Comparison of ENCODE assay signal across 27 cellular contexts in the genomic region with DNA sequence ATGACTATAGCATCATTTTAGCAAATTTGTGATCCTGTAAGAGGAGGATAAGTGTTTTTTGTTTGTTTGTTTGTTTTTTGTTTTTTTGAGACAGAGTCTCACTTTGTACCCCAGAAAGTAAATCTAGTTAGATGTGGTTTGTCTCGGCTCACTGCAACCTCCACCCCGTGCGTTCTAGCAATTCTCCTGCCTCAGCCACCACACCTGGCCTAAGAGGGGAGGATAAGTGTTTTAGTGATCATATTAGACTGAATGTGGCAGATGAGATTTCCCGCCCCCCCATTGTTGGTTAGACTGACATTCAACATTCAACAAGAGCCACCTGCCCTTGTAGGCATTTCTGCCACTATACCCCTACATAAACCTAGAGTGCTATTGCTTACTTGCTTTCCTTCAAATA.
"Had no signal": no experiment of that assay in that cellular context is flagged by ENCODE, and none has a peak within 500 bp of the region (broad histone marks: within the 10 kb centered on the region; RNA-seq: fewer than 3 reads in every experiment).

No MANE protein-coding gene starts in this region.

- ATAC-seq: activated CD8-positive, alpha-beta T cell treated with anti-CD3 and anti-CD28 coated beads, Interleukin-2, amount 10 ng/mL, durations not matched to agents 7 days and 5 days; foreskin keratinocyte; left lobe of liver; right cardiac atrium; upper lobe of right lung had no signal

- H3K27me3 ChIP-seq: foreskin keratinocyte, thyroid gland, upper lobe of right lung had no signal

- DNase-seq: activated CD4-positive, alpha-beta T cell treated with anti-CD3 and anti-CD28 coated beads, Interleukin-2, amount 50 U/mL, for 1 hour; activated CD4-positive, CD25-positive, alpha-beta regulatory T cell treated with anti-CD3 and anti-CD28 coated beads, Interleukin-2, amount 50 U/mL, for 72 hours; activated CD8-positive, alpha-beta T cell treated with anti-CD3 and anti-CD28 coated beads, Interleukin-2, amount 10 ng/mL, durations not matched to agents 7 days and 5 days; activated gamma-delta T cell; aorta; dermis blood vessel endothelial cell; effector CD8-positive, alpha-beta T cell; foreskin keratinocyte; immature natural killer cell; midbrain; nucleus accumbens; right cardiac atrium; stimulated activated CD4-positive, alpha-beta T cell treated with anti-CD3 and anti-CD28 coated beads, Interleukin-12 subunit alpha, Interleukin-12 subunit beta, amount 100 ng/mL, for 4 hours; stimulated activated CD4-positive, alpha-beta T cell treated with anti-CD3 and anti-CD28 coated beads, Interleukin-4, amount 100 ng/mL, for 4 hours; substantia nigra; thyroid gland; upper lobe of right lung; WERI-Rb-1 had no signal

- H3K4me1 ChIP-seq: foreskin keratinocyte, parathyroid adenoma, thyroid gland, upper lobe of right lung had no signal

- H3K27me3 Mint-ChIP-seq: brain; stimulated activated naive CD8-positive, alpha-beta T cell treated with anti-CD3 and anti-CD28 coated beads, Interleukin-15, Interleukin-2, amounts not matched to agents 100 ng/mL and 50 ng/mL, for 24 hours had no signal

- H3K4me1 Mint-ChIP-seq: brain, nephron had no signal

- H3K4me3 Mint-ChIP-seq: activated CD8-positive, alpha-beta T cell treated with anti-CD3 and anti-CD28 coated beads, Interleukin-2, amount 10 ng/mL, durations not matched to agents 7 days and 5 days; activated T-helper 1 cell treated with anti-CD3 and anti-CD28 coated beads, Interleukin-12 subunit alpha, Interleukin-12 subunit beta, Interleukin-2, Interleukin-4 antibody, amounts not matched to agents 30 ng/mL and 10 ng/mL and 1 ng/mL, durations not matched to agents 14 hours and 24 hours and 36 hours; brain; immature natural killer cell; nephron; stimulated activated naive CD8-positive, alpha-beta T cell treated with anti-CD3 and anti-CD28 coated beads, Interleukin-15, Interleukin-2, amounts not matched to agents 100 ng/mL and 50 ng/mL, for 24 hours; T-helper 2 cell treated with Interferon-gamma antibody and Interleukin-4, amounts not matched to agents 5 μg/mL and 100 μg/mL, for 36 hours had no signal

- H3K27ac Mint-ChIP-seq: activated CD8-positive, alpha-beta T cell treated with anti-CD3 and anti-CD28 coated beads, Interleukin-2, amount 10 ng/mL, durations not matched to agents 7 days and 5 days; activated naive CD4-positive, alpha-beta T cell treated with anti-CD3 and anti-CD28 coated beads, Interleukin-2, amount 50 U/mL, for 72 hours; activated T-helper 1 cell treated with anti-CD3 and anti-CD28 coated beads, Interleukin-12 subunit alpha, Interleukin-12 subunit beta, Interleukin-2, Interleukin-4 antibody, amounts not matched to agents 30 ng/mL and 10 ng/mL and 1 ng/mL, durations not matched to agents 14 hours and 24 hours and 36 hours; brain; immature natural killer cell; nephron; stimulated activated naive CD8-positive, alpha-beta T cell treated with anti-CD3 and anti-CD28 coated beads, Interleukin-15, Interleukin-2, amounts not matched to agents 100 ng/mL and 50 ng/mL, for 24 hours; T-helper 2 cell treated with Interferon-gamma antibody and Interleukin-4, amounts not matched to agents 5 μg/mL and 100 μg/mL, for 36 hours had no signal

- H3K4me3 ChIP-seq: lung, thyroid gland, upper lobe of right lung had no signal

- H3K36me3 ChIP-seq: thyroid gland, upper lobe of right lung had no signal

- H3K27ac ChIP-seq: foreskin keratinocyte, parathyroid adenoma, thyroid gland, upper lobe of right lung, WERI-Rb-1 had no signal

- H3K9me3 Mint-ChIP-seq: activated naive CD4-positive, alpha-beta T cell treated with anti-CD3 and anti-CD28 coated beads, Interleukin-2, amount 50 U/mL, for 72 hours; immature natural killer cell; stimulated activated naive CD8-positive, alpha-beta T cell treated with anti-CD3 and anti-CD28 coated beads, Interleukin-15, Interleukin-2, amounts not matched to agents 100 ng/mL and 50 ng/mL, for 24 hours; T-helper 2 cell treated with Interferon-gamma antibody and Interleukin-4, amounts not matched to agents 5 μg/mL and 100 μg/mL, for 36 hours had no signal

- H3K9me3 ChIP-seq: thyroid gland, upper lobe of right lung had no signal
